Comparison of ENCODE assay signal across 16 cellular contexts in the genomic region with DNA sequence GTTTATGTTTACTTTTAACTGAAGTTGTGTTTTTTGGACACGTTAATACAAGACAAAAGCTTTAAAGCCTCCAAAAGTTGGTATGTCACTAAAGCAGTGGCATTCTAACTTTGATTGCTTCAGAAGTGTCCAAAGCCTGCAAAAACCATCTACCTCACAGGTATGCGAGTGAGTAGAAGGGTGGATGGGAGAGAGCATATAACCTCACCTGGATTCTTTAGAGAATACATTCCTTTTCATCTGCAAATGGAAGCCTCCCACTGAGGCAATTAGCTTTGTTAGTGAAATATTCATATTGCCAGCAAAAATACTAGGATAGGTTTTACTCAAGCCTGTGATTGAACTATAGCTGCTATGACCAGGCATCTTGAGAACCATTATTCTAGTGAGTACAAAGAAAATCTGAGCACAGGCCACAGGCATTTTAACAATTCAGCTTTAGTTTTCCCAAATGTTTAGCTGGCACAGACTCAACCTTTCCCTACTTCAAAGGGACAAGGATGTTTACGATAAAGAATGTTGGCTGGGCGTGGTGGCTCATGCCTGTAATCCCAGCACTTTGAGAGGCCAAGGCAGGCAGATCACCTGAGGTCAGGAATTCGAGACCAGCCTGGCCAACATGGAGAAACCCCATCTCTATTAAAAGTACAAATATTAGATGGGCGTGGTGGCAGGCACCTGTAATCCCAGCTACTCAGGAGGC. TPM values are rescaled to one million over a fixed set of nuclear protein-coding genes. Genes with fewer than 3 reads are reported as not detected.
A peak's percentile ranks its signal among the peaks of the same experiment; 100 is the strongest.
DNase-seq lines count a peak whose midpoint lies in the region; ATAC-seq and TF ChIP-seq lines count a peak whose summit lies in the region.
"Had no signal": no experiment of that assay in that cellular context is flagged by ENCODE, and none has a peak within 500 bp of the region (broad histone marks: within the 10 kb centered on the region; RNA-seq: fewer than 3 reads in every experiment).

No MANE protein-coding gene starts in this region.

- POLR2A ChIA-PET in PC-9 (lab: Charles Lee; ENCODE audit: unreplicated experiment): interaction anchor here (0.5 to 1.0 kb wide), 5 partner anchors 41 to 1405 kb away, joined by 3 to 26 read pairs (median 6); no protein-coding TSS in a partner anchor

- H3K4me3 ChIP-seq in GM23338 (peak overlapping the region; percentile 0; the same call in 1 of the 2 replicates), PC-9 (no peak overlapping the region), trophoblast cell (ENCODE audit: low read depth, low read length) (no peak overlapping the region)

- peaks cover 58% of the 10 kb centered on the region for H3K4me1 Mint-ChIP-seq in GM23338
- H3K4me1 Mint-ChIP-seq: neural crest cell had no signal

- no peak overlapping the region for H2AFZ ChIP-seq in GM23338
- no peak overlapping the region for H2AFZ ChIP-seq in PC-9
- no peak overlapping the region for H2AFZ ChIP-seq in trophoblast cell (ENCODE audit: insufficient read depth, low read length, poor library complexity)

- no peaks in the 10 kb centered on the region; the same call in 1 of the 2 replicates for H3F3A ChIP-seq in GM23338 (replicated peaks; ENCODE audit: low read depth)
- H3F3A ChIP-seq in PC-9 (ENCODE audit: insufficient read depth, low read depth): peaks cover 24% of the 10 kb centered on the region

- H3K9ac ChIP-seq in trophoblast cell (ENCODE audit: low read length): no peak overlapping the region

- no peak overlapping the region for H2BK120ac ChIP-seq in trophoblast cell (ENCODE audit: insufficient read depth, low read length, poor library complexity)

- intact Hi-C loops in PC-9 (cut with micrococcal nuclease; ENCODE audit: unreplicated experiment): loop anchor here (5.0 to 10.0 kb wide), 2 partner anchors 65 to 538 kb away; partner anchors contain the start of gene SLC35F3

- peaks cover 4% of the 10 kb centered on the region; the same call in 2 of the 3 replicates for H3K36me3 Mint-ChIP-seq in GM23338 (ENCODE audit: low read depth)

- no peaks in the 10 kb centered on the region for H3K27me3 ChIP-seq in GM23338 (ENCODE audit: insufficient read depth)
- H3K27me3 ChIP-seq in PC-9 (ENCODE audit: insufficient read depth, low read depth): no peaks in the 10 kb centered on the region
- H3K27me3 ChIP-seq in trophoblast cell (ENCODE audit: insufficient read depth, low read length): no peaks in the 10 kb centered on the region

- H4K91ac ChIP-seq in trophoblast cell (ENCODE audit: low read depth, low read length): no peak overlapping the region

- CTCF ChIA-PET in PC-9 (lab: Charles Lee): interaction anchor here (0.6 to 0.7 kb wide), 3 partner anchors 11 to 341 kb away, joined by 3 to 5 read pairs (median 3); no protein-coding TSS in a partner anchor

- H3K9me3 ChIP-seq in PC-9 (ENCODE audit: insufficient read depth, low read depth) (no peaks in the 10 kb centered on the region), trophoblast cell (ENCODE audit: insufficient read depth, low read depth, low read length) (no peaks in the 10 kb centered on the region)

- no CpG with 5 or more reads among the region's 6 CpGs for WGBS in trophoblast cell (ENCODE audit: extremely low coverage, insufficient coverage, insufficient read length)

- H3K23ac ChIP-seq in trophoblast cell (ENCODE audit: low read length): no peak overlapping the region

- peak overlapping the region; percentile 88 for H3K27ac Mint-ChIP-seq in GM23338
- H3K27ac Mint-ChIP-seq: activated CD4-positive, alpha-beta T cell treated with anti-CD3 and anti-CD28 coated beads, Interleukin-2, amount 10 ng/mL, durations not matched to agents 7 days and 5 days had no signal

- no peak overlapping the region for H3K14ac ChIP-seq in trophoblast cell (ENCODE audit: low read length)

- peaks cover 29% of the 10 kb centered on the region for H3K4me1 ChIP-seq in GM23338 (ENCODE audit: insufficient read depth)
- H3K4me1 ChIP-seq in PC-9 (replicated peaks; ENCODE audit: insufficient read depth): peaks cover 26% of the 10 kb centered on the region
- H3K4me1 ChIP-seq in trophoblast cell (ENCODE audit: control insufficient read depth in 1 of 2, insufficient read depth in 2 of 2, low read length in 2 of 2): peaks cover 3 to 4% of the 10 kb centered on the region in 2 experiments

- H2AK5ac ChIP-seq in trophoblast cell (ENCODE audit: low read length): no peak overlapping the region

- ATAC-seq in GM23338 (peak; percentile 89), GM19328 (IDR thresholded peaks at IDR 0.05; ENCODE audit: unreplicated experiment) (no peak)
- ATAC-seq: sciatic nerve had no signal

- H3K36me3 ChIP-seq in GM23338 (ENCODE audit: insufficient read depth) (no peaks in the 10 kb centered on the region), PC-9 (ENCODE audit: low read depth) (no peaks in the 10 kb centered on the region), trophoblast cell (ENCODE audit: control insufficient read depth in 1 of 2, insufficient read depth in 2 of 2, low read length in 2 of 2) (no peaks in the 10 kb centered on the region)

- no peaks in the 10 kb centered on the region for H3K79me1 ChIP-seq in trophoblast cell (ENCODE audit: low read length)

- H4K8ac ChIP-seq in trophoblast cell (ENCODE audit: low read depth, low read length): no peak overlapping the region

- peak overlapping the region; percentile 28; the same call in 1 of the 3 replicates for H3K4me3 Mint-ChIP-seq in GM23338
- H3K4me3 Mint-ChIP-seq: activated CD4-positive, alpha-beta T cell treated with anti-CD3 and anti-CD28 coated beads, Interleukin-2, amount 10 ng/mL, durations not matched to agents 7 days and 5 days; neural crest cell had no signal

- H3K18ac ChIP-seq in trophoblast cell (ENCODE audit: low read length): no peak overlapping the region

- no peaks in the 10 kb centered on the region for H3K9me3 Mint-ChIP-seq in GM23338
- H3K9me3 Mint-ChIP-seq: activated CD4-positive, alpha-beta T cell treated with anti-CD3 and anti-CD28 coated beads, Interleukin-2, amount 10 ng/mL, durations not matched to agents 7 days and 5 days; neural crest cell had no signal

- H3K4me2 ChIP-seq in GM23338: peak overlapping the region; percentile 31
- peak overlapping the region; percentile 17 for H3K4me2 ChIP-seq in PC-9
- H3K4me2 ChIP-seq in trophoblast cell (ENCODE audit: low read length): no peak overlapping the region

- H3K27me3 Mint-ChIP-seq in GM23338 (ENCODE audit: insufficient read depth, low read depth, poor library complexity): peaks cover 2% of the 10 kb centered on the region
- H3K27me3 Mint-ChIP-seq: activated CD4-positive, alpha-beta T cell treated with anti-CD3 and anti-CD28 coated beads, Interleukin-2, amount 10 ng/mL, durations not matched to agents 7 days and 5 days had no signal

- no TSS peak for BruUV-seq in PC-9 (replicated peaks; lab: Mats Ljungman, UMichigan)

- no peak overlapping the region for H2BK12ac ChIP-seq in trophoblast cell (ENCODE audit: low read length)

- H3K79me2 ChIP-seq in GM23338 (replicated peaks; ENCODE audit: insufficient read depth) (no peaks in the 10 kb centered on the region), PC-9 (ENCODE audit: low read depth) (peaks cover 15% of the 10 kb centered on the region; the same call in 1 of the 2 replicates), trophoblast cell (ENCODE audit: control insufficient read depth, insufficient read depth, low read length, poor library complexity) (no peaks in the 10 kb centered on the region)

- no peak overlapping the region for H3K4ac ChIP-seq in trophoblast cell (ENCODE audit: low read depth, low read length)

- no peak for TF ChIP-seq CTCF in GM23338 (conservative IDR thresholded peaks at IDR 0.05; ENCODE audit: low read depth in 2 of 2)
- TF ChIP-seq CTCF in PC-9 (conservative IDR thresholded peaks at IDR 0.05): no peak

- H3K27ac ChIP-seq in GM23338 (ENCODE audit: low read depth): peak overlapping the region; percentile 97
- peak overlapping the region; percentile 42 for H3K27ac ChIP-seq in PC-9
- H3K27ac ChIP-seq in trophoblast cell (ENCODE audit: low read depth, low read length): no peak overlapping the region

- H3K9me2 ChIP-seq in GM23338 (ENCODE audit: insufficient read depth) (no peaks in the 10 kb centered on the region), PC-9 (ENCODE audit: insufficient read depth) (no peaks in the 10 kb centered on the region)

- H4K12ac ChIP-seq in trophoblast cell (ENCODE audit: low read depth, low read length): no peak overlapping the region

- DNase-seq in GM23338 (ENCODE audit: low spot score): peak; percentile 83
- peak; percentile 78 to 83 for DNase-seq in PC-9
- peak; percentile 76 for DNase-seq in iPS DF 19.7 (ENCODE audit: low read depth, low spot score)
- peak; percentile 24 to 34 for DNase-seq in trophoblast cell
- no peak for DNase-seq in C1 segment of cervical spinal cord (lab: John Stamatoyannopoulos, UW)
- DNase-seq in central memory CD4-positive, alpha-beta T cell: no peak
- DNase-seq: activated CD4-positive, alpha-beta T cell treated with anti-CD3 and anti-CD28 coated beads, Interleukin-2, amount 10 ng/mL, durations not matched to agents 7 days and 5 days; amniotic stem cell; dermis blood vessel endothelial cell; NCI-H1092 treated with DMSO at 0.1 percent for 48 hours; NCI-H524; stimulated activated naive CD4-positive, alpha-beta T cell; T-helper 2 cell had no signal

- H4K20me1 ChIP-seq in GM23338 (replicated peaks; ENCODE audit: insufficient read depth) (no peaks in the 10 kb centered on the region), PC-9 (ENCODE audit: insufficient read depth) (no peaks in the 10 kb centered on the region)

- no peak overlapping the region for H2BK5ac ChIP-seq in trophoblast cell (ENCODE audit: low read depth, low read length, poor library complexity)

TF ChIP-seq in GM23338, 12 proteins besides CTCF, POLR2A, EP300 and RAD21 (continues in another document):
- TF ChIP-seq NANOG (IDR thresholded peaks at IDR 0.05; ENCODE audit: borderline replicate concordance) (peak; percentile 49; the same call in 1 of the 2 replicates), ZNF114 (CRISPR knock-in tag; IDR thresholded peaks at IDR 0.05) (no peak)

RNA-seq across cellular contexts. Expression of gene MAP3K21, which starts 39.7 kb away (rescaled TPM):
- 37.2 and 40.1 TPM in 2 replicates for total RNA-seq in GM23338 (2014; rRNA removed; shearing (Covaris generic))
- 11.1 and 11.7 TPM in 2 replicates for polyA plus RNA-seq in GM23338 (2016; fragmentation: Nextera tagmentation; extraction: Ambion mirVana)
- 18.2 and 18.3 TPM in 2 replicates for total RNA-seq in PC-9 (2021)
- 0.74 and 0.89 TPM in 2 replicates for polyA plus RNA-seq in trophoblast cell (2013)

Comparison
In these comparisons a context has a peak if more than half of its experiments do, and no peak if none do; other contexts are left out.
1. DNase-seq: peak in GM23338 (single experiment), PC-9 (2 of 2), iPS DF 19.7 (single experiment) and trophoblast cell (2 of 2); none in C1 segment of cervical spinal cord (0 of 14) and central memory CD4-positive, alpha-beta T cell (single experiment).